Comparison of ENCODE assay signal across 9 cellular contexts in genomic region chr11:128544625-128545024, GRCh38. TPM values are rescaled to one million over a fixed set of nuclear protein-coding genes. Genes with fewer than 3 reads are reported as not detected.
DNase-seq lines count a peak whose midpoint lies in the region; ATAC-seq and TF ChIP-seq lines count a peak whose summit lies in the region.
"Had no signal": no experiment of that assay in that cellular context is flagged by ENCODE, and none has a peak within 500 bp of the region (broad histone marks: within the 10 kb centered on the region; RNA-seq: fewer than 3 reads in every experiment).

No MANE protein-coding gene starts in this region.

- peak overlapping the region; percentile 50; the same call in 1 of the 2 replicates for H2AFZ ChIP-seq in Karpas-422 (ENCODE audit: low read length)

- no peaks in the 10 kb centered on the region for H3K9me2 ChIP-seq in Karpas-422 (replicated peaks; ENCODE audit: insufficient read depth, low read length)

- H3K9me3 Mint-ChIP-seq in CD4-positive, alpha-beta T cell, result no peaks in the 10 kb centered on the region
- peaks cover 1% of the 10 kb centered on the region for H3K9me3 Mint-ChIP-seq in activated naive CD8-positive, alpha-beta T cell treated with anti-CD3 and anti-CD28 coated beads for 36 hours

- peaks cover 72% of the 10 kb centered on the region for H3K4me1 Mint-ChIP-seq in CD4-positive, alpha-beta T cell (ENCODE audit: low read depth)
- peaks cover 53% of the 10 kb centered on the region for H3K4me1 Mint-ChIP-seq in activated naive CD8-positive, alpha-beta T cell treated with anti-CD3 and anti-CD28 coated beads for 36 hours

- no peaks in the 10 kb centered on the region for H4K20me1 ChIP-seq in Karpas-422 (ENCODE audit: insufficient read depth, low read depth, low read length)

- H3K36me3 ChIP-seq in Karpas-422 (ENCODE audit: insufficient read depth, low read length), result no peaks in the 10 kb centered on the region

- intact Hi-C loops in CD4-positive, alpha-beta T cell (cut with DNase I, micrococcal nuclease), result loop anchor here in 1 of 2 experiments (2.0 kb wide), 1 partner anchor 20 kb away; no protein-coding TSS in a partner anchor
- intact Hi-C loops in posterior vena cava (cut with DNase I), result no loop called here

- TF ChIP-seq CTCF in CD4-positive, alpha-beta T cell (IDR thresholded peaks at IDR 0.05), result no peak

- peak overlapping the region; percentile 94 for H3K27ac Mint-ChIP-seq in CD4-positive, alpha-beta T cell
- H3K27ac Mint-ChIP-seq in activated naive CD8-positive, alpha-beta T cell treated with anti-CD3 and anti-CD28 coated beads for 36 hours, result peak overlapping the region; percentile 35

- H3K4me3 Mint-ChIP-seq in CD4-positive, alpha-beta T cell, result peak overlapping the region; percentile 74
- peak overlapping the region; percentile 70 for H3K4me3 Mint-ChIP-seq in activated naive CD8-positive, alpha-beta T cell treated with anti-CD3 and anti-CD28 coated beads for 36 hours

- H3K4me3 ChIP-seq in Karpas-422 (ENCODE audit: low read length), result 0 out of 2 replicates have a peak overlapping the region, but pooled peaks have one; percentile 25

- H3K27ac ChIP-seq in CD4-positive, alpha-beta T cell (ENCODE audit: low read depth, low read length), result no peak overlapping the region
- no peak overlapping the region for H3K27ac ChIP-seq in Karpas-422 (ENCODE audit: low read length)
- H3K27ac ChIP-seq: HL-60 had no signal

- no peaks in the 10 kb centered on the region for H3K9me3 ChIP-seq in CD4-positive, alpha-beta T cell (ENCODE audit: control insufficient read depth, low read length)
- no peaks in the 10 kb centered on the region for H3K9me3 ChIP-seq in Karpas-422 (ENCODE audit: low read length)

- no peaks in the 10 kb centered on the region for H3K79me2 ChIP-seq in Karpas-422 (ENCODE audit: low read length)

- H3K36me3 Mint-ChIP-seq in CD4-positive, alpha-beta T cell (ENCODE audit: low read depth), result no peaks in the 10 kb centered on the region
- peaks cover under 1% of the 10 kb centered on the region for H3K36me3 Mint-ChIP-seq in activated naive CD8-positive, alpha-beta T cell treated with anti-CD3 and anti-CD28 coated beads for 36 hours

- POLR2A ChIA-PET in CD4-positive, alpha-beta T cell (lab: Charles Lee), result interaction anchor here (0.7 to 11.0 kb wide), 17 partner anchors 8 to 172 kb away, joined by 3 to 102 read pairs (median 4); no protein-coding TSS in a partner anchor

- H3K9ac ChIP-seq in Karpas-422 (ENCODE audit: low read length), result peak overlapping the region; percentile 10; the same call in 1 of the 2 replicates

- ATAC-seq in CD4-positive, alpha-beta T cell (ENCODE audit: poor library complexity), result peak; percentile 61

- CTCF ChIA-PET in CD4-positive, alpha-beta T cell (lab: Charles Lee), result interaction anchor here (1.0 to 2.7 kb wide), 4 partner anchors 19 to 254 kb away, joined by 3 to 8 read pairs (median 4); no protein-coding TSS in a partner anchor

- no peaks in the 10 kb centered on the region for H3K27me3 ChIP-seq in CD4-positive, alpha-beta T cell (ENCODE audit: control insufficient read depth, insufficient read depth, low read length)
- H3K27me3 ChIP-seq in Karpas-422 (ENCODE audit: low read length), result no peaks in the 10 kb centered on the region

- no peaks in the 10 kb centered on the region for H3K27me3 Mint-ChIP-seq in CD4-positive, alpha-beta T cell
- H3K27me3 Mint-ChIP-seq in activated naive CD8-positive, alpha-beta T cell treated with anti-CD3 and anti-CD28 coated beads for 36 hours, result no peaks in the 10 kb centered on the region

- peak overlapping the region; percentile 51 for H3K4me2 ChIP-seq in Karpas-422 (ENCODE audit: low read depth, low read length, poor library complexity, severe bottlenecking)

- DNase-seq in CD4-positive, alpha-beta T cell, result peak in 2 of 10 experiments; percentile 24 to 42
- no peak for DNase-seq in Karpas-422
- no peak for DNase-seq in activated naive CD8-positive, alpha-beta T cell treated with anti-CD3 and anti-CD28 coated beads for 36 hours
- DNase-seq in myocyte (ENCODE audit: low read depth), result peak; percentile 58
- no peak for DNase-seq in kidney tubule cell (ENCODE audit: low spot score)
- no peak for DNase-seq in posterior vena cava (ENCODE audit: low spot score)
- DNase-seq in GF-D8 (lab: John Stamatoyannopoulos, UW), result no peak
- no peak for DNase-seq in putamen (ENCODE audit: low spot score)

- H3K4me1 ChIP-seq in Karpas-422 (ENCODE audit: low read length), result peaks cover 38% of the 10 kb centered on the region

RNA-seq across cellular contexts. Expression of gene ETS1, which starts 42.7 kb away (rescaled TPM):
- total RNA-seq in CD4-positive, alpha-beta T cell, result 100 to 1,000 TPM; 579 to 590 TPM
- 129 and 135 TPM in 2 replicates for total RNA-seq in Karpas-422 (2014; rRNA removed; shearing (Covaris generic); ENCODE audit: low replicate concordance)
- 100 to 1,000 TPM; 426 to 430 TPM for total RNA-seq in activated naive CD8-positive, alpha-beta T cell treated with anti-CD3 and anti-CD28 coated beads for 36 hours
- total RNA-seq in myocyte, result 14.2 and 16.5 TPM in 2 replicates
- polyA plus RNA-seq in myocyte (2012), result 20.3 TPM
- 10 to 100 TPM; 61.0 to 62.5 TPM for total RNA-seq in posterior vena cava
